1 cellular context compared by ENCODE assay signal in genomic region chr11:72321381-72321996, GRCh38.
TF ChIP-seq lines count a peak whose summit lies in the region.

No MANE protein-coding gene starts in this region.

TF ChIP-seq in HepG2, 621 proteins besides CTCF, POLR2A, EP300 and RAD21 (continued from another document):
- TF ChIP-seq ELK4 (CRISPR knock-in tag; IDR thresholded peaks at IDR 0.05; ENCODE audit: borderline replicate concordance) (no peak), ZNF337 (CRISPR knock-in tag; IDR thresholded peaks at IDR 0.05; ENCODE audit: borderline replicate concordance, low read depth) (no peak), CREM (IDR thresholded peaks at IDR 0.05) (no peak), CREM (CRISPR knock-in tag; IDR thresholded peaks at IDR 0.05) (no peak), ZNF674 (CRISPR knock-in tag; IDR thresholded peaks at IDR 0.05; ENCODE audit: low read depth) (no peak), ZSCAN22 (CRISPR knock-in tag; IDR thresholded peaks at IDR 0.05) (no peak)
- TF ChIP-seq, protein P1, sequence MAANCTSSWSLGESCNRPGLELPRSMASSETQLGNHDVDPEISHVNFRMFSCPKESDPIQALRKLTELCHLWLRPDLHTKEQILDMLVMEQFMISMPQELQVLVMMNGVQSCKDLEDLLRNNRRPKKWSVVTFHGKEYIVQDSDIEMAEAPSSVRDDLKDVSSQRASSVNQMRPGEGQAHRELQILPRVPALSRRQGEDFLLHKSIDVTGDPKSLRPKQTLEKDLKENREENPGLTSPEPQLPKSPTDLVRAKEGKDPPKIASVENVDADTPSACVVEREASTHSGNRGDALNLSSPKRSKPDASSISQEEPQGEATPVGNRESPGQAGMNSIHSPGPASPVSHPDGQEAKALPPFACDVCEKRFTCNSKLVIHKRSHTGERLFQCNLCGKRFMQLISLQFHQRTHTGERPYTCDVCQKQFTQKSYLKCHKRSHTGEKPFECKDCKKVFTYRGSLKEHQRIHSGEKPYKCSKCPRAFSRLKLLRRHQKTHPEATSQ (CRISPR knock-in tag; IDR thresholded peaks at IDR 0.05; ENCODE audit: borderline replicate concordance), result no peak
